Comparison of ENCODE assay signal across 35 cellular contexts in the genomic region with DNA sequence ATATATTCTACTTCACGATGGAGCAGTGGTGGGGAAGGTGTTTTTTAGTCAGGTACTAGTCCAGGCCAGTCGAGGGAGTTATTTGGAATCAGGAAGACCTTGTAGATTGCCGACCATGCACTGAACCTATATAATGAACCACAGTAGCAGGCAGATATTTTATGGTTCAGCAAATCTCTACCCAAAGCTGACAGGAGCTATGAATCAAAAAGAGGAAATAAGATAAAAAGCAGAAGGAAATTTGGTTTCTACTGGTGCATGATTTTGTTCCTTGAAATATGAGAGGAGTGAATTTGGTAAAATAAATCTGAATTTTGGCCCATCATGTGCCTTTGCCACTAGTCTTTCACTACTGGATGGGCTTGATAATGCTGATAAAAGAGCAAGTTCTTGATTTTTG.
"Had no signal": no experiment of that assay in that cellular context is flagged by ENCODE, and none has a peak within 500 bp of the region (broad histone marks: within the 10 kb centered on the region; RNA-seq: fewer than 3 reads in every experiment).

No MANE protein-coding gene starts in this region.

- ATAC-seq: effector memory CD8-positive, alpha-beta T cell; gastrocnemius medialis; natural killer cell; psoas muscle; stimulated activated effector memory CD8-positive, alpha-beta T cell treated with anti-CD3 and anti-CD28 coated beads, Interleukin-12 subunit alpha, Interleukin-12 subunit beta, amount 100 ng/mL, for 72 hours had no signal

- H3K9ac ChIP-seq: neural progenitor cell, parathyroid adenoma had no signal

- H3K4me1 ChIP-seq: adrenal gland, gastrocnemius medialis, left ventricle myocardium inferior, parathyroid adenoma, psoas muscle, sigmoid colon had no signal

- H3K4me3 Mint-ChIP-seq: activated naive CD4-positive, alpha-beta T cell treated with anti-CD3 and anti-CD28 coated beads for 36 hours; activated naive CD8-positive, alpha-beta T cell treated with anti-CD3 and anti-CD28 coated beads for 36 hours; activated T-helper 1 cell treated with anti-CD3 and anti-CD28 coated beads, Interleukin-12 subunit alpha, Interleukin-12 subunit beta, Interleukin-2, Interleukin-4 antibody, amounts not matched to agents 30 ng/mL and 10 ng/mL and 1 ng/mL, durations not matched to agents 14 hours and 24 hours and 36 hours; brain; effector memory CD8-positive, alpha-beta T cell; natural killer cell; neural progenitor cell; stimulated activated effector memory CD8-positive, alpha-beta T cell treated with anti-CD3 and anti-CD28 coated beads, Interleukin-12 subunit alpha, Interleukin-12 subunit beta, amount 100 ng/mL, for 72 hours; stimulated activated naive CD8-positive, alpha-beta T cell treated with anti-CD3 and anti-CD28 coated beads, Interleukin-15, Interleukin-2, amounts not matched to agents 100 ng/mL and 50 ng/mL, for 24 hours had no signal

- H3K27ac Mint-ChIP-seq: activated naive CD4-positive, alpha-beta T cell treated with anti-CD3 and anti-CD28 coated beads for 36 hours; activated naive CD8-positive, alpha-beta T cell treated with anti-CD3 and anti-CD28 coated beads for 36 hours; activated T-helper 1 cell treated with anti-CD3 and anti-CD28 coated beads, Interleukin-12 subunit alpha, Interleukin-12 subunit beta, Interleukin-2, Interleukin-4 antibody, amounts not matched to agents 30 ng/mL and 10 ng/mL and 1 ng/mL, durations not matched to agents 14 hours and 24 hours and 36 hours; brain; effector memory CD8-positive, alpha-beta T cell; natural killer cell; neural progenitor cell; stimulated activated effector memory CD8-positive, alpha-beta T cell treated with anti-CD3 and anti-CD28 coated beads, Interleukin-12 subunit alpha, Interleukin-12 subunit beta, amount 100 ng/mL, for 72 hours; stimulated activated naive CD8-positive, alpha-beta T cell treated with anti-CD3 and anti-CD28 coated beads, Interleukin-15, Interleukin-2, amounts not matched to agents 100 ng/mL and 50 ng/mL, for 24 hours had no signal

- H3K36me3 Mint-ChIP-seq: activated naive CD8-positive, alpha-beta T cell treated with anti-CD3 and anti-CD28 coated beads for 36 hours; brain; natural killer cell; neural progenitor cell; stimulated activated effector memory CD8-positive, alpha-beta T cell treated with anti-CD3 and anti-CD28 coated beads, Interleukin-12 subunit alpha, Interleukin-12 subunit beta, amount 100 ng/mL, for 72 hours had no signal

- H3K79me2 ChIP-seq: hepatocyte, parathyroid adenoma had no signal

- H3K9me3 Mint-ChIP-seq: activated naive CD4-positive, alpha-beta T cell treated with anti-CD3 and anti-CD28 coated beads for 36 hours; activated naive CD8-positive, alpha-beta T cell treated with anti-CD3 and anti-CD28 coated beads for 36 hours; activated T-helper 1 cell treated with anti-CD3 and anti-CD28 coated beads, Interleukin-12 subunit alpha, Interleukin-12 subunit beta, Interleukin-2, Interleukin-4 antibody, amounts not matched to agents 30 ng/mL and 10 ng/mL and 1 ng/mL, durations not matched to agents 14 hours and 24 hours and 36 hours; neural progenitor cell; stimulated activated effector memory CD8-positive, alpha-beta T cell treated with anti-CD3 and anti-CD28 coated beads, Interleukin-12 subunit alpha, Interleukin-12 subunit beta, amount 100 ng/mL, for 72 hours; stimulated activated naive CD8-positive, alpha-beta T cell treated with anti-CD3 and anti-CD28 coated beads, Interleukin-15, Interleukin-2, amounts not matched to agents 100 ng/mL and 50 ng/mL, for 24 hours had no signal

- H3K27ac ChIP-seq: adrenal gland, gastrocnemius medialis, hepatocyte, left ventricle myocardium inferior, neural progenitor cell, parathyroid adenoma, psoas muscle, sigmoid colon, thoracic aorta, VCaP had no signal

- H3K4me2 ChIP-seq: hepatocyte, neural progenitor cell had no signal

- H3K4me3 ChIP-seq: adrenal gland, gastrocnemius medialis, hepatocyte, left ventricle myocardium inferior, lung, neural progenitor cell, psoas muscle, sigmoid colon, thoracic aorta had no signal

- H3K27me3 Mint-ChIP-seq: activated naive CD8-positive, alpha-beta T cell treated with anti-CD3 and anti-CD28 coated beads for 36 hours; brain; effector memory CD8-positive, alpha-beta T cell; stimulated activated naive CD8-positive, alpha-beta T cell treated with anti-CD3 and anti-CD28 coated beads, Interleukin-15, Interleukin-2, amounts not matched to agents 100 ng/mL and 50 ng/mL, for 24 hours had no signal

- H3K4me1 Mint-ChIP-seq: activated naive CD8-positive, alpha-beta T cell treated with anti-CD3 and anti-CD28 coated beads for 36 hours; natural killer cell; stimulated activated effector memory CD8-positive, alpha-beta T cell treated with anti-CD3 and anti-CD28 coated beads, Interleukin-12 subunit alpha, Interleukin-12 subunit beta, amount 100 ng/mL, for 72 hours had no signal

- H3K27me3 ChIP-seq: gastrocnemius medialis, hepatocyte, neural progenitor cell, sigmoid colon had no signal

- H3K36me3 ChIP-seq: adrenal gland, gastrocnemius medialis, left ventricle myocardium inferior, neural progenitor cell, sigmoid colon, thoracic aorta had no signal

- H2AFZ ChIP-seq: hepatocyte, neural progenitor cell, parathyroid adenoma had no signal

- FAIRE-seq: small intestine, TTC549, urothelium cell line had no signal

- H3K9me3 ChIP-seq: adrenal gland, gastrocnemius medialis, left ventricle myocardium inferior, psoas muscle, sigmoid colon, thoracic aorta had no signal

- DNase-seq: activated CD4-positive, alpha-beta T cell treated with anti-CD3 and anti-CD28 coated beads for 4 hours; activated CD4-positive, alpha-beta T cell treated with anti-CD3 and anti-CD28 coated beads, Interleukin-2, amount 50 U/mL, for 4 hours; activated CD8-positive, alpha-beta memory T cell treated with anti-CD3 and anti-CD28 coated beads for 24 hours; activated effector memory CD4-positive, alpha-beta T cell treated with anti-CD3 and anti-CD28 coated beads, Interleukin-2, amount 50 U/mL, for 16 hours; activated naive CD4-positive, alpha-beta T cell treated with anti-CD3 and anti-CD28 coated beads for 36 hours; activated naive CD8-positive, alpha-beta T cell treated with anti-CD3 and anti-CD28 coated beads for 36 hours; adrenal gland; aorta; cortex of kidney; effector memory CD8-positive, alpha-beta T cell; erythroblast; gastrocnemius medialis; glutamatergic neuron; islet precursor cell; left ventricle myocardium inferior; mesendoderm; natural killer cell; occipital lobe; psoas muscle; sigmoid colon; small intestine; stimulated activated CD4-positive, alpha-beta T cell treated with anti-CD3 and anti-CD28 coated beads, Interleukin-4, amount 100 ng/mL, for 24 hours; trophoblast cell had no signal
